In genomic region chr1:66503841-66504470, GRCh38 we compare ENCODE assay signal across 8 cellular contexts. TPM values are rescaled to one million over a fixed set of nuclear protein-coding genes. Genes with fewer than 3 reads are reported as not detected.
A peak's percentile ranks its signal among the peaks of the same experiment; 100 is the strongest.
DNase-seq lines count a peak whose midpoint lies in the region; ATAC-seq, FAIRE-seq and TF ChIP-seq lines count a peak whose summit lies in the region.

No MANE protein-coding gene starts in this region.

- CTCF ChIA-PET in H1 (lab: Charles Lee; ENCODE audit: partially characterized antibody): interaction anchor here (0.6 to 5.4 kb wide), 44 partner anchors 9 to 375 kb away, joined by 3 to 53 read pairs (median 4); partner anchors contain the start of gene SGIP1

- H3K79me2 ChIP-seq in H1 (ENCODE audit: control insufficient read depth in 1 of 2, insufficient read depth in 2 of 2, low read length in 2 of 2): no peaks in the 10 kb centered on the region

- 77% methylated on average over 3 of the region's 3 CpGs; no CpG with 5 or more reads in 1 of the 2 experiments for WGBS in H1 (ENCODE audit: extremely low coverage in 1 of 2, insufficient coverage in 1 of 2, insufficient read length in 1 of 2, insufficient replicate concordance in 2 of 2, low coverage in 1 of 2, low lambda C conversion rate in 2 of 2, missing lambda C conversion rate in 1 of 2), 2 experiments

- no peak overlapping the region for H2AFZ ChIP-seq in H1 (ENCODE audit: low read length)

- no peak overlapping the region for H2AK5ac ChIP-seq in H1 (ENCODE audit: low read depth, low read length)

- H3K36me3 ChIP-seq in H1 (ENCODE audit: control insufficient read depth in 2 of 4, insufficient read depth in 4 of 4, low read length in 3 of 4) (no peaks in the 10 kb centered on the region), upper lobe of right lung (no peaks in the 10 kb centered on the region)

- H3K56ac ChIP-seq in H1 (replicated peaks; ENCODE audit: insufficient read length, low read depth, low read length): no peak overlapping the region

- H4K91ac ChIP-seq in H1 (replicated peaks; ENCODE audit: insufficient read length, low read length): no peak overlapping the region

- TF ChIP-seq POLR2A in H1 (IDR thresholded peaks at IDR 0.05; ENCODE audit: control extremely low read depth in 1 of 2, low read depth in 2 of 2, low read length in 2 of 2): no peak

- H3K14ac ChIP-seq in H1 (ENCODE audit: insufficient read length): no peak overlapping the region

- no peaks in the 10 kb centered on the region for H3K23me2 ChIP-seq in H1 (ENCODE audit: low read depth, low read length)

- peak; percentile 35 for DNase-seq in GM10266 (ENCODE audit: extremely low spot score)
- peak; percentile 74 for DNase-seq in NAMALWA (ENCODE audit: low spot score)
- peak; percentile 7 to 68 for DNase-seq in H1 (ENCODE audit: low read depth in 1 of 2, low spot score in 2 of 2)
- peak; percentile 8 to 32 for DNase-seq in memory B cell (ENCODE audit: low spot score in 2 of 2)
- DNase-seq in upper lobe of right lung: no peak

- H3K36me3 Mint-ChIP-seq in memory B cell: no peaks in the 10 kb centered on the region

- POLR2A ChIA-PET in H1 (lab: Charles Lee; ENCODE audit: partially characterized antibody): no interaction called here

- peak; percentile 81 to 90 for TF ChIP-seq RAD21 in H1 (IDR thresholded peaks at IDR 0.05 in 1 of 2, conservative IDR thresholded peaks at IDR 0.05 in 1 of 2; ENCODE audit: low read depth in 2 of 2, low read length in 2 of 2)

- peaks cover 10% of the 10 kb centered on the region for H3K27me3 Mint-ChIP-seq in memory B cell

- H2BK20ac ChIP-seq in H1 (ENCODE audit: low read length): no peak overlapping the region

- no peak for TF ChIP-seq EP300 in H1 (IDR thresholded peaks at IDR 0.05; ENCODE audit: borderline replicate concordance in 1 of 2, low read depth in 2 of 2, low read length in 2 of 2)

- H3K4me1 ChIP-seq in H1 (replicated peaks in 1 of 4; ENCODE audit: control insufficient read depth in 3 of 4, insufficient read depth in 4 of 4, low read length in 3 of 4) (no peaks in the 10 kb centered on the region), upper lobe of right lung (no peaks in the 10 kb centered on the region)

- H3K27ac Mint-ChIP-seq in memory B cell: no peak overlapping the region

- no peak overlapping the region for H2BK5ac ChIP-seq in H1 (ENCODE audit: low read depth, low read length)

- TF ChIP-seq CTCF in GM10266 (IDR thresholded peaks at IDR 0.05; ENCODE audit: control insufficient read depth, insufficient read depth, low read depth, missing control alignments): peak; percentile 60
- peak; percentile 50 to 86 (median 71) for TF ChIP-seq CTCF in H1 (IDR thresholded peaks at IDR 0.05; ENCODE audit: control extremely low read depth in 1 of 3, insufficient read depth in 1 of 3, low read depth in 1 of 3, low read length in 3 of 3)
- TF ChIP-seq CTCF in upper lobe of right lung (IDR thresholded peaks at IDR 0.05): peak; percentile 68

- H2BK15ac ChIP-seq in H1 (ENCODE audit: low read length): no peak overlapping the region

- H3K27me3 ChIP-seq in H1 (replicated peaks in 1 of 4; ENCODE audit: control insufficient read depth in 3 of 4, extremely low read depth in 1 of 4, insufficient read depth in 3 of 4, low read length in 3 of 4) (no peaks in the 10 kb centered on the region), upper lobe of right lung (no peaks in the 10 kb centered on the region)

- H4K20me1 ChIP-seq in H1 (replicated peaks in 1 of 2; ENCODE audit: control insufficient read depth in 1 of 2, insufficient read depth in 2 of 2, low read length in 2 of 2): no peaks in the 10 kb centered on the region

- H3K9me3 ChIP-seq in H1 (ENCODE audit: insufficient read depth in 2 of 2, low read depth in 1 of 2, low read length in 1 of 2) (no peaks in the 10 kb centered on the region), upper lobe of right lung (no peaks in the 10 kb centered on the region)

- ATAC-seq in HG02571 (IDR thresholded peaks at IDR 0.05; ENCODE audit: unreplicated experiment) (peak; percentile 74), SK-N-SH treated with all-trans-retinoic acid at 6 μM for 48 hours (peak; percentile 97), memory B cell (ENCODE audit: low read depth) (peak; percentile 57), upper lobe of right lung (peak; percentile 84)

- intact Hi-C loops in upper lobe of right lung (cut with DNase I): no loop called here

- no peak overlapping the region for H2BK120ac ChIP-seq in H1 (replicated peaks; ENCODE audit: low read depth, low read length)

- no peaks in the 10 kb centered on the region for H3K79me1 ChIP-seq in H1 (ENCODE audit: low read depth, low read length)

- no peak overlapping the region for H3K4ac ChIP-seq in H1 (replicated peaks; ENCODE audit: insufficient read length, low read depth, low read length)

- H3K27ac ChIP-seq in H1 (ENCODE audit: low read depth, low read length) (no peak overlapping the region), upper lobe of right lung (no peak overlapping the region)

- H3K18ac ChIP-seq in H1 (ENCODE audit: extremely low read depth, low read length): no peak overlapping the region

- H3K9ac ChIP-seq in H1 (replicated peaks in 1 of 4; ENCODE audit: extremely low read depth in 1 of 4, low read depth in 3 of 4, low read length in 3 of 4): no peak overlapping the region

- H4K8ac ChIP-seq in H1 (ENCODE audit: extremely low read depth, insufficient read depth, low read length): no peak overlapping the region

- H3K4me3 Mint-ChIP-seq in memory B cell: no peak overlapping the region

- H3K4me3 ChIP-seq in H1 (ENCODE audit: extremely low read depth in 1 of 4, insufficient read depth in 2 of 4, low read depth in 3 of 4, low read length in 4 of 4) (no peak overlapping the region), upper lobe of right lung (no peak overlapping the region)

- H3K4me1 Mint-ChIP-seq in memory B cell: no peaks in the 10 kb centered on the region

- H3K9me3 Mint-ChIP-seq in memory B cell: no peaks in the 10 kb centered on the region

- no peak overlapping the region for H2BK12ac ChIP-seq in H1 (ENCODE audit: low read depth, low read length)

- FAIRE-seq in A204.1 (lab: Jason Lieb, UNC): peak; percentile 72
- peak; percentile 93 for FAIRE-seq in H1 (lab: Jason Lieb, UNC)

- no peak overlapping the region for H4K5ac ChIP-seq in H1 (ENCODE audit: insufficient read length, low read depth, low read length)

- H3K4me2 ChIP-seq in H1 (ENCODE audit: insufficient read depth in 1 of 2, low read depth in 2 of 2, low read length in 2 of 2): no peak overlapping the region

- H3K23ac ChIP-seq in H1 (ENCODE audit: insufficient read length): no peak overlapping the region

TF ChIP-seq in SK-N-SH treated with all-trans-retinoic acid at 6 μM for 48 hours, 23 proteins besides CTCF, POLR2A, EP300 and RAD21 (continues in another document):
- TF ChIP-seq TCF4 (CRISPR knock-in tag; IDR thresholded peaks at IDR 0.05; ENCODE audit: borderline replicate concordance) (no peak), ESRRG (CRISPR knock-in tag; IDR thresholded peaks at IDR 0.05) (no peak), CREB5 (CRISPR knock-in tag; IDR thresholded peaks at IDR 0.05; ENCODE audit: low read depth) (no peak), GLIS3 (CRISPR knock-in tag; IDR thresholded peaks at IDR 0.05) (no peak), CSDC2 (CRISPR knock-in tag; IDR thresholded peaks at IDR 0.05) (no peak), TOX (CRISPR knock-in tag; IDR thresholded peaks at IDR 0.05; ENCODE audit: borderline replicate concordance) (no peak), SNAI2 (CRISPR knock-in tag; IDR thresholded peaks at IDR 0.05) (no peak)

TF ChIP-seq in H1, 55 proteins besides CTCF, POLR2A, EP300 and RAD21:
- TF ChIP-seq YY1 (IDR thresholded peaks at IDR 0.05; ENCODE audit: low read depth, low read length): peak; percentile 58; the same call in 1 of the 2 replicates
- no peak for TF ChIP-seq CHD2 (IDR thresholded peaks at IDR 0.05; ENCODE audit: low read length)

RNA-seq across cellular contexts. Expression of gene SGIP1, which starts 30.0 kb away (rescaled TPM):
- total RNA-seq in H1 (2021; fragmentation: NEBNext Ultra II Directional; extraction: Animal tissue kit (Norgen Biotek cat#: 25700)): 2.0 and 2.1 TPM in 2 replicates
- 1.2 and 1.4 TPM in 2 replicates for polyA plus RNA-seq in H1 (2011; rRNA removed)
- polyA plus RNA-seq in H1 (2011; cell fraction: cytosol; rRNA removed): 1.3 TPM
- polyA plus RNA-seq in H1 (2011; cell fraction: nucleus; rRNA removed): 2.2 TPM
- polyA plus RNA-seq in H1 (2012, experiment 1 of 2): 0.84 to 1.9 TPM (median 1.6 TPM) in 4 replicates
- 0.12 TPM for polyA plus RNA-seq in H1 (2012, experiment 2 of 2)
- 3.0 TPM for polyA plus RNA-seq in H1 (2013, experiment 1 of 2)
- 2.9 TPM for polyA plus RNA-seq in H1 (2013, experiment 2 of 2)
- polyA minus RNA-seq in H1 (2011; rRNA and poly(A)+ RNA removed): 1.8 and 4.0 TPM in 2 replicates
- not detected for polyA minus RNA-seq in H1 (2011; cell fraction: cytosol; rRNA and poly(A)+ RNA removed)
- 10.0 TPM for polyA minus RNA-seq in H1 (2011; cell fraction: nucleus; rRNA and poly(A)+ RNA removed)
- total RNA-seq in upper lobe of right lung: 19.8 TPM
